In genomic region chrX:135194684-135195083, GRCh38 we compare ENCODE assay signal across 17 cellular contexts. TPM values are rescaled to one million over a fixed set of nuclear protein-coding genes. Genes with fewer than 3 reads are reported as not detected.
DNase-seq lines count a peak whose midpoint lies in the region; ATAC-seq and TF ChIP-seq lines count a peak whose summit lies in the region.
"Had no signal": no experiment of that assay in that cellular context is flagged by ENCODE, and none has a peak within 500 bp of the region (broad histone marks: within the 10 kb centered on the region; RNA-seq: fewer than 3 reads in every experiment).

No MANE protein-coding gene starts in this region.

- H3K79me1 ChIP-seq in neuronal stem cell (ENCODE audit: low read depth, low read length), result no peaks in the 10 kb centered on the region

- no peak overlapping the region for H3K27ac Mint-ChIP-seq in WTC11
- H3K27ac Mint-ChIP-seq: HFFc6 had no signal

- H2AK5ac ChIP-seq in neuronal stem cell (ENCODE audit: low read depth, low read length), result no peak overlapping the region

- TF ChIP-seq RAD21 in HCT116 (IDR thresholded peaks at IDR 0.05; ENCODE audit: low read depth), result no peak

- no peak overlapping the region for H3K4me3 Mint-ChIP-seq in WTC11
- H3K4me3 Mint-ChIP-seq: HFFc6 had no signal

- H3K9me3 ChIP-seq in HCT116 (ENCODE audit: control insufficient read depth in 1 of 2, insufficient read depth in 1 of 2, low read depth in 1 of 2, low read length in 2 of 2) (no peaks in the 10 kb centered on the region), neuronal stem cell (replicated peaks in 1 of 2; ENCODE audit: control insufficient read depth in 2 of 2, insufficient read depth in 1 of 2, low read depth in 1 of 2, low read length in 2 of 2) (no peaks in the 10 kb centered on the region)

- TF ChIP-seq POLR2A in HCT116 (IDR thresholded peaks at IDR 0.05; ENCODE audit: borderline replicate concordance, extremely low read depth, insufficient read depth, insufficient read length), result no peak

- H2BK15ac ChIP-seq in neuronal stem cell (ENCODE audit: low read length), result no peak overlapping the region

- no peak overlapping the region for H3K27ac ChIP-seq in HCT116 (ENCODE audit: low read depth, low read length)
- H3K27ac ChIP-seq in neuronal stem cell (replicated peaks; ENCODE audit: low read length), result no peak overlapping the region
- H3K27ac ChIP-seq: GM23248, KMS-11 had no signal

- H3K9ac ChIP-seq in HCT116 (ENCODE audit: low read length), result no peak overlapping the region
- H3K9ac ChIP-seq in neuronal stem cell (ENCODE audit: low read depth, low read length, poor library complexity), result no peak overlapping the region
- H3K9ac ChIP-seq: GM23248, KMS-11 had no signal

- no peaks in the 10 kb centered on the region for H3K79me2 ChIP-seq in HCT116 (ENCODE audit: insufficient read depth, low read length)

- no peaks in the 10 kb centered on the region for H3K4me1 Mint-ChIP-seq in WTC11

- H3K18ac ChIP-seq in neuronal stem cell (ENCODE audit: low read length), result no peak overlapping the region

- ATAC-seq in HCT116, result peak; percentile 83
- peak; percentile 98 for ATAC-seq in WTC11
- ATAC-seq in GM18873 (IDR thresholded peaks at IDR 0.05; ENCODE audit: low FRiP score, unreplicated experiment), result no peak

- no CpG with 5 or more reads among the region's 16 CpGs for WGBS in neuronal stem cell (ENCODE audit: extremely low coverage in 2 of 2, insufficient read length in 2 of 2, insufficient replicate concordance in 1 of 2), 2 donors

- H2AFZ ChIP-seq in HCT116 (ENCODE audit: low read depth, low read length, poor library complexity, severe bottlenecking), result no peak overlapping the region
- H2AFZ ChIP-seq in neuronal stem cell (ENCODE audit: low read length), result no peak overlapping the region
- H2AFZ ChIP-seq: GM23248 had no signal

- no peak overlapping the region for H3K23ac ChIP-seq in neuronal stem cell (ENCODE audit: low read depth, low read length, poor library complexity)

- BruUV-seq in HCT116 (replicated peaks; lab: Mats Ljungman, UMichigan), result no TSS peak

- no peaks in the 10 kb centered on the region for H3K9me3 Mint-ChIP-seq in WTC11
- H3K9me3 Mint-ChIP-seq: HFFc6 had no signal

- CTCF ChIA-PET in HCT116 (lab: Charles Lee) (no interaction called here), WTC11 (lab: Charles Lee) (interaction anchor here (0.6 to 1.3 kb wide), 2 partner anchors 9 to 83 kb away, joined by 3 to 5 read pairs; no protein-coding TSS in a partner anchor)

- H4K8ac ChIP-seq in neuronal stem cell (ENCODE audit: low read depth, low read length), result peak overlapping the region; percentile 17

- POLR2A ChIA-PET in HCT116 (lab: Charles Lee), result no interaction called here
- POLR2A ChIA-PET in WTC11 (lab: Charles Lee), result no interaction called here

- no peaks in the 10 kb centered on the region for H3K27me3 Mint-ChIP-seq in WTC11 (ENCODE audit: low read depth)

- H3K14ac ChIP-seq in neuronal stem cell (ENCODE audit: low read length), result no peak overlapping the region

- H3K4me1 ChIP-seq in HCT116 (ENCODE audit: control insufficient read depth in 1 of 2, insufficient read depth in 2 of 2, low read length in 2 of 2), result no peaks in the 10 kb centered on the region
- no peaks in the 10 kb centered on the region for H3K4me1 ChIP-seq in neuronal stem cell (ENCODE audit: control insufficient read depth in 2 of 2, insufficient read depth in 1 of 2, low read depth in 1 of 2, low read length in 2 of 2)

- H3K27me3 ChIP-seq in HCT116 (ENCODE audit: insufficient read depth, low read length) (no peaks in the 10 kb centered on the region), neuronal stem cell (ENCODE audit: control insufficient read depth in 3 of 3, insufficient read depth in 3 of 3, low read depth in 1 of 3, low read length in 3 of 3) (peaks cover 0 to 4% (median 0%) of the 10 kb centered on the region in 3 experiments)

- no peaks in the 10 kb centered on the region for H3K36me3 ChIP-seq in HCT116 (ENCODE audit: control insufficient read depth in 1 of 2, insufficient read depth in 2 of 2, low read length in 2 of 2)
- H3K36me3 ChIP-seq in neuronal stem cell (replicated peaks in 1 of 2; ENCODE audit: control insufficient read depth in 2 of 2, insufficient read depth in 2 of 2, low read length in 2 of 2), result no peaks in the 10 kb centered on the region

- DNase-seq in NCI-H2227 (lab: John Stamatoyannopoulos, UW; ENCODE audit: unreplicated experiment) (peak; percentile 17), NCI-H2227 treated with DMSO at 0.1 percent for 48 hours (lab: John Stamatoyannopoulos, UW) (no peak), HCT116 (ENCODE audit: low read depth, low spot score) (no peak), WTC11 (ENCODE audit: low spot score) (peak; percentile 26), neuronal stem cell (ENCODE audit: low spot score) (no peak)
- DNase-seq in NK-92 treated with Interleukin-12 subunit alpha and Interleukin-12 subunit beta, amount 100 ng/mL, for 24 hours (lab: John Stamatoyannopoulos, UW), result no peak
- DNase-seq: C1 segment of cervical spinal cord, GM23248, HFFc6, NCI-H1092, NCI-H187, NCI-H446, T-helper 1 cell had no signal

- intact Hi-C loops in HCT116 (cut with micrococcal nuclease), result no loop called here

- no peak for TF ChIP-seq CTCF in HCT116 (IDR thresholded peaks at IDR 0.05 in 2 of 3, conservative IDR thresholded peaks at IDR 0.05 in 1 of 3; ENCODE audit: borderline replicate concordance in 1 of 3, insufficient read depth in 1 of 3, low read depth in 2 of 3, low read length in 2 of 3)
- no peak for TF ChIP-seq CTCF in WTC11 (IDR thresholded peaks at IDR 0.05)

- no peak overlapping the region for H4K91ac ChIP-seq in neuronal stem cell (ENCODE audit: low read depth, low read length, poor library complexity)

- H4K20me1 ChIP-seq in HCT116 (ENCODE audit: insufficient read depth), result no peaks in the 10 kb centered on the region

- H2BK12ac ChIP-seq in neuronal stem cell (ENCODE audit: low read length), result no peak overlapping the region

- RAD21 ChIA-PET in HCT116 (lab: Charles Lee; ENCODE audit: low non-redundant PET in 1 of 2, low total read pairs in 2 of 2, uncharacterized antibody in 2 of 2, unreplicated experiment in 2 of 2), result no interaction called here

- H3K4ac ChIP-seq in neuronal stem cell (ENCODE audit: low read length), result no peak overlapping the region

- no peak overlapping the region for H2BK120ac ChIP-seq in neuronal stem cell (ENCODE audit: low read depth, low read length)

- no peak overlapping the region for H3K4me2 ChIP-seq in HCT116 (ENCODE audit: low read length)
- H3K4me2 ChIP-seq in neuronal stem cell (ENCODE audit: insufficient read depth, low read length, poor library complexity, severe bottlenecking), result no peak overlapping the region
- H3K4me2 ChIP-seq: KMS-11 had no signal

- H3K4me3 ChIP-seq in HCT116 (replicated peaks in 1 of 2; ENCODE audit: low read depth in 1 of 2, low read length in 2 of 2) (no peak overlapping the region), neuronal stem cell (ENCODE audit: low read length in 2 of 2) (no peak overlapping the region)
- H3K4me3 ChIP-seq: GM23248 had no signal

- H2BK5ac ChIP-seq in neuronal stem cell (ENCODE audit: low read length), result no peak overlapping the region

- no peaks in the 10 kb centered on the region for H3K9me2 ChIP-seq in HCT116 (ENCODE audit: insufficient read depth)

- H3K36me3 Mint-ChIP-seq in WTC11, result no peaks in the 10 kb centered on the region

TF ChIP-seq in HCT116, 20 proteins besides CTCF, POLR2A, EP300 and RAD21:
- TF ChIP-seq EZH2phosphoT487 (IDR thresholded peaks at IDR 0.05; ENCODE audit: borderline replicate concordance), result no peak
- TF ChIP-seq, protein P1, sequence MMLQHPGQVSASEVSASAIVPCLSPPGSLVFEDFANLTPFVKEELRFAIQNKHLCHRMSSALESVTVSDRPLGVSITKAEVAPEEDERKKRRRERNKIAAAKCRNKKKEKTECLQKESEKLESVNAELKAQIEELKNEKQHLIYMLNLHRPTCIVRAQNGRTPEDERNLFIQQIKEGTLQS (IDR thresholded peaks at IDR 0.05), result no peak
- no peak for TF ChIP-seq SP1 (IDR thresholded peaks at IDR 0.05; ENCODE audit: low read depth)
- TF ChIP-seq POLR2AphosphoS5 (IDR thresholded peaks at IDR 0.05; ENCODE audit: low read depth, low read length), result no peak
- no peak for TF ChIP-seq MAX (IDR thresholded peaks at IDR 0.05)
- no peak for TF ChIP-seq FOSL1 (IDR thresholded peaks at IDR 0.05; ENCODE audit: low read depth)
- TF ChIP-seq SIN3A (IDR thresholded peaks at IDR 0.05; ENCODE audit: low read depth), result no peak
- no peak for TF ChIP-seq YY1 (IDR thresholded peaks at IDR 0.05; ENCODE audit: extremely low read depth, insufficient replicate concordance, low read depth, low read length)
- no peak for TF ChIP-seq ZFX (IDR thresholded peaks at IDR 0.05)

TF ChIP-seq in WTC11, 78 proteins besides CTCF, POLR2A, EP300 and RAD21:
- TF ChIP-seq NFYB (CRISPR knock-in tag; conservative IDR thresholded peaks at IDR 0.05; ENCODE audit: low read depth), result peak; percentile 43
- TF ChIP-seq, protein P2, sequence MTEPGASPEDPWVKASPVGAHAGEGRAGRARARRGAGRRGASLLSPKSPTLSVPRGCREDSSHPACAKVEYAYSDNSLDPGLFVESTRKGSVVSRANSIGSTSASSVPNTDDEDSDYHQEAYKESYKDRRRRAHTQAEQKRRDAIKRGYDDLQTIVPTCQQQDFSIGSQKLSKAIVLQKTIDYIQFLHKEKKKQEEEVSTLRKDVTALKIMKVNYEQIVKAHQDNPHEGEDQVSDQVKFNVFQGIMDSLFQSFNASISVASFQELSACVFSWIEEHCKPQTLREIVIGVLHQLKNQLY (CRISPR knock-in tag; IDR thresholded peaks at IDR 0.05), result no peak

RNA-seq across cellular contexts. Expression of gene CT55, which starts 23.5 kb away (rescaled TPM):
- total RNA-seq in HCT116 (2021; ENCODE audit: unreplicated experiment), result not detected
- polyA plus RNA-seq in HCT116 (2012), result not detected in 2 replicates
- total RNA-seq in WTC11 (2021), result 0.24 TPM in 1 of 3 replicates, not detected in the others
- 0.13 TPM for polyA plus RNA-seq in neuronal stem cell (2013, experiment 1 of 2)
- 0.12 TPM for polyA plus RNA-seq in neuronal stem cell (2013, experiment 2 of 2)
- total RNA-seq: GM23248, HFFc6 had no signal
- polyA plus RNA-seq: GM23248 had no signal

RNA-seq across cellular contexts. Expression of gene ETDA, which starts 57.2 kb away (rescaled TPM):
- total RNA-seq in HCT116 (2021; ENCODE audit: unreplicated experiment), result not detected
- not detected in 2 replicates for polyA plus RNA-seq in HCT116 (2012)
- total RNA-seq in WTC11 (2021), result not detected in 3 replicates
- not detected for polyA plus RNA-seq in neuronal stem cell (2013, experiment 1 of 2)
- polyA plus RNA-seq in neuronal stem cell (2013, experiment 2 of 2), result not detected
- total RNA-seq: GM23248, HFFc6, M059J, SK-MEL-5 had no signal
- polyA plus RNA-seq: GM23248 had no signal

Comparison
In these comparisons a context has a peak if more than half of its experiments do, and no peak if none do; other contexts are left out.
1. DNase-seq: peak in NCI-H2227 (single experiment) and WTC11 (single experiment); none in NCI-H2227 treated with DMSO at 0.1 percent for 48 hours (single experiment), HCT116 (single experiment), neuronal stem cell (single experiment) and NK-92 treated with Interleukin-12 subunit alpha and Interleukin-12 subunit beta, amount 100 ng/mL, for 24 hours (single experiment).